In genomic region chr14:61258985-61259384, GRCh38 we compare ENCODE assay signal across 2 cellular contexts.
TF ChIP-seq lines count a peak whose summit lies in the region.

No MANE protein-coding gene starts in this region.

TF ChIP-seq in HEK293, 187 proteins besides CTCF, POLR2A, EP300 and RAD21 (continued from another document and continues in another):
- TF ChIP-seq PRDM6 (tag by site-specific recombination; IDR thresholded peaks at IDR 0.05) = peak; percentile 17; the same call in 1 of the 2 replicates
- 0 out of 2 replicates have a peak, but pooled peaks have one; percentile 36 for TF ChIP-seq ZNF629 (tag by site-specific recombination; IDR thresholded peaks at IDR 0.05)
- TF ChIP-seq SCRT2 (tag by site-specific recombination; IDR thresholded peaks at IDR 0.05) = no peak
- no peak for TF ChIP-seq ZNF518A (tag by site-specific recombination; conservative IDR thresholded peaks at IDR 0.05; ENCODE audit: low read depth)
- TF ChIP-seq ZNF664 (tag by site-specific recombination; IDR thresholded peaks at IDR 0.05) = no peak
- TF ChIP-seq ZNF366 (tag by site-specific recombination; conservative IDR thresholded peaks at IDR 0.05) = peak; percentile 37
- TF ChIP-seq GLIS1 (tag by site-specific recombination; IDR thresholded peaks at IDR 0.05) = no peak
- TF ChIP-seq ZNF501 (tag by site-specific recombination; IDR thresholded peaks at IDR 0.05) = no peak
- 0 out of 2 replicates have a peak, but pooled peaks have one; percentile 6 for TF ChIP-seq ZBTB20 (tag by site-specific recombination; IDR thresholded peaks at IDR 0.05)
- no peak for TF ChIP-seq ZXDB (tag by site-specific recombination; IDR thresholded peaks at IDR 0.05)
- no peak for TF ChIP-seq ZBTB11 (tag by site-specific recombination; conservative IDR thresholded peaks at IDR 0.05; ENCODE audit: low read depth)
- 0 out of 2 replicates have a peak, but pooled peaks have one; percentile 30 for TF ChIP-seq ZEB2 (tag by site-specific recombination; IDR thresholded peaks at IDR 0.05)
- TF ChIP-seq SP2 (tag by site-specific recombination; IDR thresholded peaks at IDR 0.05) = no peak
- TF ChIP-seq ZFHX2 (tag by site-specific recombination; conservative IDR thresholded peaks at IDR 0.05) = peak; percentile 32
- TF ChIP-seq ZNF639 (tag by site-specific recombination; IDR thresholded peaks at IDR 0.05) = no peak

TF ChIP-seq in SK-N-SH treated with all-trans-retinoic acid at 6 μM for 48 hours, 23 proteins besides CTCF, POLR2A, EP300 and RAD21 (continued from another document):
- TF ChIP-seq CSRNP3 (CRISPR knock-in tag; IDR thresholded peaks at IDR 0.05) (peak; percentile 56; the same call in 1 of the 2 replicates), TOX (CRISPR knock-in tag; IDR thresholded peaks at IDR 0.05; ENCODE audit: borderline replicate concordance) (peak; percentile 89), OSR1 (CRISPR knock-in tag; IDR thresholded peaks at IDR 0.05) (no peak), ZFP3 (CRISPR knock-in tag; IDR thresholded peaks at IDR 0.05) (0 out of 2 replicates have a peak, but pooled peaks have one; percentile 13), RARB (CRISPR knock-in tag; IDR thresholded peaks at IDR 0.05) (peak; percentile 91)
TF ChIP-seq in SK-N-SH treated with all-trans-retinoic acid at 6 μM for 48 hours: peak in this region for 7.
